24 cellular contexts compared by ENCODE assay signal in genomic region chr7:137852108-137852507, GRCh38.
"Had no signal": no experiment of that assay in that cellular context is flagged by ENCODE, and none has a peak within 500 bp of the region (broad histone marks: within the 10 kb centered on the region; RNA-seq: fewer than 3 reads in every experiment).

No MANE protein-coding gene starts in this region.

- H3K27ac Mint-ChIP-seq: effector memory CD8-positive, alpha-beta T cell; mesothelial cell of epicardium; natural killer cell treated with Interleukin-12 subunit alpha and Interleukin-12 subunit beta and Interleukin-15 and Interleukin-18, amount 100 ng/mL, for 72 hours; stimulated activated memory B cell treated with anti-CD40 and anti-IgM and Interleukin-4, amounts not matched to agents 10 μg/mL and 1 μg/mL and 100 μg/mL, for 72 hours had no signal

- H2AFZ ChIP-seq: parathyroid adenoma had no signal

- H3K27me3 ChIP-seq: right atrium auricular region, vagina had no signal

- H3K4me1 Mint-ChIP-seq: mesothelial cell of epicardium; neural crest cell; stimulated activated memory B cell treated with anti-CD40 and anti-IgM and Interleukin-4, amounts not matched to agents 10 μg/mL and 1 μg/mL and 100 μg/mL, for 72 hours had no signal

- H3K9me3 Mint-ChIP-seq: effector memory CD8-positive, alpha-beta T cell; mesothelial cell of epicardium; natural killer cell treated with Interleukin-12 subunit alpha and Interleukin-12 subunit beta and Interleukin-15 and Interleukin-18, amount 100 ng/mL, for 72 hours; neural crest cell had no signal

- H3K9ac ChIP-seq: parathyroid adenoma had no signal

- FAIRE-seq: endometrium, keratinocyte had no signal

- H3K4me3 Mint-ChIP-seq: effector memory CD8-positive, alpha-beta T cell; mesothelial cell of epicardium; naive B cell; natural killer cell treated with Interleukin-12 subunit alpha and Interleukin-12 subunit beta and Interleukin-15 and Interleukin-18, amount 100 ng/mL, for 72 hours; neural crest cell; stimulated activated memory B cell treated with anti-CD40 and anti-IgM and Interleukin-4, amounts not matched to agents 10 μg/mL and 1 μg/mL and 100 μg/mL, for 72 hours had no signal

- ATAC-seq: effector memory CD8-positive, alpha-beta T cell; esophagus mucosa; gastrocnemius medialis; mucosa of descending colon; natural killer cell treated with Interleukin-12 subunit alpha and Interleukin-12 subunit beta and Interleukin-15 and Interleukin-18, amount 100 ng/mL, for 72 hours; stimulated activated memory B cell treated with anti-CD40 and anti-IgM and Interleukin-4, amounts not matched to agents 10 μg/mL and 1 μg/mL and 100 μg/mL, for 72 hours had no signal

- H3K4me1 ChIP-seq: parathyroid adenoma, prostate gland had no signal

- H3K36me3 ChIP-seq: gastrocnemius medialis, neutrophil, prostate gland, spleen, thoracic aorta, vagina had no signal

- H3K4me3 ChIP-seq: gastrocnemius medialis, mucosa of descending colon, prostate gland, right atrium auricular region, sigmoid colon, spleen, thoracic aorta, tibial nerve, vagina had no signal

- H3K9me3 ChIP-seq: gastrocnemius medialis, mucosa of descending colon, neutrophil, prostate gland, right atrium auricular region, sigmoid colon, spleen, thoracic aorta, tibial nerve, vagina had no signal

- DNase-seq: cortex of kidney; effector memory CD8-positive, alpha-beta T cell; gastrocnemius medialis; mesenchymal stem cell; mucosa of descending colon; naive B cell; sigmoid colon; spleen; stimulated activated CD4-positive, alpha-beta T cell treated with anti-CD3 and anti-CD28 coated beads, Interleukin-4, amount 100 ng/mL, for 4 hours; stimulated activated naive CD8-positive, alpha-beta T cell treated with anti-CD3 and anti-CD28 coated beads, Interleukin-15, Interleukin-2, amounts not matched to agents 100 U/mL and 50 U/mL, for 24 hours had no signal

- H3K27ac ChIP-seq: gastrocnemius medialis, neutrophil, parathyroid adenoma, prostate gland, right atrium auricular region, sigmoid colon, spleen, thoracic aorta, tibial nerve, vagina had no signal

- H3K79me2 ChIP-seq: parathyroid adenoma had no signal
